ENCODE assay signal across 19 cellular contexts in genomic region chr15:88477126-88477525, GRCh38.
"Had no signal": no experiment of that assay in that cellular context is flagged by ENCODE, and none has a peak within 500 bp of the region (broad histone marks: within the 10 kb centered on the region; RNA-seq: fewer than 3 reads in every experiment).

No MANE protein-coding gene starts in this region.

- H3K4me1 ChIP-seq: testis, upper lobe of left lung had no signal

- H3K27me3 ChIP-seq: brain microvascular endothelial cell, heart right ventricle, neutrophil, spleen, testis, upper lobe of left lung had no signal

- H3K4me3 ChIP-seq: heart right ventricle, SK-N-MC, spleen, testis, upper lobe of left lung had no signal

- H3K27me3 Mint-ChIP-seq: activated CD4-positive, alpha-beta memory T cell treated with anti-CD3 and anti-CD28 coated beads for 36 hours; activated CD4-positive, alpha-beta T cell treated with anti-CD3 and anti-CD28 coated beads for 36 hours; activated CD8-positive, alpha-beta memory T cell treated with anti-CD3 and anti-CD28 coated beads, Interleukin-2, amount 10 ng/mL, durations not matched to agents 7 days and 5 days; activated naive CD8-positive, alpha-beta T cell; dendritic cell treated with granulocyte-macrophage colony-stimulating factor and Interleukin-4, amounts not matched to agents 40 ng/mL and 50 ng/mL, for 4 days; effector memory CD8-positive, alpha-beta T cell; naive thymus-derived CD8-positive, alpha-beta T cell; stimulated activated naive CD8-positive, alpha-beta T cell treated with anti-CD3 and anti-CD28 coated beads, Interleukin-15, Interleukin-2, amounts not matched to agents 100 ng/mL and 50 ng/mL, for 24 hours had no signal

- H3K9me3 ChIP-seq: heart right ventricle, neutrophil, spleen, testis, upper lobe of left lung had no signal

- H3K27ac ChIP-seq: brain microvascular endothelial cell, epithelial cell of prostate, neutrophil, SK-N-MC, spleen, testis, upper lobe of left lung had no signal

- ATAC-seq: activated CD8-positive, alpha-beta memory T cell treated with anti-CD3 and anti-CD28 coated beads, Interleukin-2, amount 10 ng/mL, durations not matched to agents 7 days and 5 days; effector memory CD8-positive, alpha-beta T cell; naive thymus-derived CD8-positive, alpha-beta T cell had no signal

- H3K4me3 Mint-ChIP-seq: activated CD4-positive, alpha-beta memory T cell treated with anti-CD3 and anti-CD28 coated beads for 36 hours; activated CD4-positive, alpha-beta T cell treated with anti-CD3 and anti-CD28 coated beads for 36 hours; activated CD8-positive, alpha-beta memory T cell treated with anti-CD3 and anti-CD28 coated beads, Interleukin-2, amount 10 ng/mL, durations not matched to agents 7 days and 5 days; activated naive CD8-positive, alpha-beta T cell; dendritic cell treated with granulocyte-macrophage colony-stimulating factor and Interleukin-4, amounts not matched to agents 40 ng/mL and 50 ng/mL, for 4 days; effector memory CD8-positive, alpha-beta T cell; stimulated activated naive CD8-positive, alpha-beta T cell treated with anti-CD3 and anti-CD28 coated beads, Interleukin-15, Interleukin-2, amounts not matched to agents 100 ng/mL and 50 ng/mL, for 24 hours had no signal

- H3K27ac Mint-ChIP-seq: activated CD4-positive, alpha-beta memory T cell treated with anti-CD3 and anti-CD28 coated beads for 36 hours; activated CD4-positive, alpha-beta T cell treated with anti-CD3 and anti-CD28 coated beads for 36 hours; activated CD8-positive, alpha-beta memory T cell treated with anti-CD3 and anti-CD28 coated beads, Interleukin-2, amount 10 ng/mL, durations not matched to agents 7 days and 5 days; activated naive CD8-positive, alpha-beta T cell; dendritic cell treated with granulocyte-macrophage colony-stimulating factor and Interleukin-4, amounts not matched to agents 40 ng/mL and 50 ng/mL, for 4 days; effector memory CD8-positive, alpha-beta T cell; naive thymus-derived CD8-positive, alpha-beta T cell; stimulated activated naive CD8-positive, alpha-beta T cell treated with anti-CD3 and anti-CD28 coated beads, Interleukin-15, Interleukin-2, amounts not matched to agents 100 ng/mL and 50 ng/mL, for 24 hours had no signal

- H3K9me3 Mint-ChIP-seq: activated CD4-positive, alpha-beta memory T cell treated with anti-CD3 and anti-CD28 coated beads for 36 hours; dendritic cell treated with granulocyte-macrophage colony-stimulating factor and Interleukin-4, amounts not matched to agents 40 ng/mL and 50 ng/mL, for 4 days; effector memory CD8-positive, alpha-beta T cell; naive thymus-derived CD8-positive, alpha-beta T cell; stimulated activated naive CD8-positive, alpha-beta T cell treated with anti-CD3 and anti-CD28 coated beads, Interleukin-15, Interleukin-2, amounts not matched to agents 100 ng/mL and 50 ng/mL, for 24 hours had no signal

- DNase-seq: activated CD8-positive, alpha-beta memory T cell treated with anti-CD3 and anti-CD28 coated beads, Interleukin-2, amount 10 ng/mL, durations not matched to agents 7 days and 5 days; activated effector memory CD4-positive, alpha-beta T cell treated with anti-CD3 and anti-CD28 coated beads, Interleukin-2, amount 50 U/mL, for 16 hours; activated T-cell treated with anti-CD3 and anti-CD28 coated beads, Interleukin-2, amount 50 U/mL, for 1 hour; effector memory CD8-positive, alpha-beta T cell; left colon; spleen; upper lobe of left lung had no signal
